ENCODE assay signal across 9 cellular contexts in genomic region chr6:45479834-45480696, GRCh38.
DNase-seq lines count a peak whose midpoint lies in the region; ATAC-seq and TF ChIP-seq lines count a peak whose summit lies in the region.
"Had no signal": no experiment of that assay in that cellular context is flagged by ENCODE, and none has a peak within 500 bp of the region (broad histone marks: within the 10 kb centered on the region; RNA-seq: fewer than 3 reads in every experiment).

No MANE protein-coding gene starts in this region.

- H3K27ac Mint-ChIP-seq in activated CD4-positive, alpha-beta T cell treated with anti-CD3 and anti-CD28 coated beads, Interleukin-2, amount 10 ng/mL, durations not matched to agents 7 days and 5 days: no peak overlapping the region
- no peak overlapping the region for H3K27ac Mint-ChIP-seq in Caco-2 (ENCODE audit: unreplicated experiment)

- H3K9me3 Mint-ChIP-seq in activated CD4-positive, alpha-beta T cell treated with anti-CD3 and anti-CD28 coated beads, Interleukin-2, amount 10 ng/mL, durations not matched to agents 7 days and 5 days: no peaks in the 10 kb centered on the region
- no peaks in the 10 kb centered on the region for H3K9me3 Mint-ChIP-seq in Caco-2 (ENCODE audit: unreplicated experiment)
- H3K9me3 Mint-ChIP-seq: activated naive CD4-positive, alpha-beta T cell treated with anti-CD3 and anti-CD28 coated beads, Interleukin-2, amount 50 U/mL, for 24 hours had no signal

- POLR2A ChIA-PET in activated CD4-positive, alpha-beta T cell treated with anti-CD3 and anti-CD28 coated beads, Interleukin-2, amount 10 ng/mL, durations not matched to agents 7 days and 5 days (lab: Charles Lee): no interaction called here
- POLR2A ChIA-PET in Caco-2 (lab: Charles Lee): no interaction called here

- no peaks in the 10 kb centered on the region for H3K27me3 Mint-ChIP-seq in activated CD4-positive, alpha-beta T cell treated with anti-CD3 and anti-CD28 coated beads, Interleukin-2, amount 10 ng/mL, durations not matched to agents 7 days and 5 days
- peaks cover 13% of the 10 kb centered on the region for H3K27me3 Mint-ChIP-seq in Caco-2 (ENCODE audit: insufficient read depth, unreplicated experiment)
- H3K27me3 Mint-ChIP-seq: activated naive CD4-positive, alpha-beta T cell treated with anti-CD3 and anti-CD28 coated beads, Interleukin-2, amount 50 U/mL, for 24 hours had no signal

- no peak for TF ChIP-seq CTCF in epithelial cell of proximal tubule (conservative IDR thresholded peaks at IDR 0.05; ENCODE audit: low read depth, low read length)
- no peak for TF ChIP-seq CTCF in Caco-2 (IDR thresholded peaks at IDR 0.05; ENCODE audit: insufficient read depth in 1 of 2, low read depth in 1 of 2, low read length in 1 of 2, severe bottlenecking in 1 of 2, unreplicated experiment in 1 of 2)

- H3K4me3 ChIP-seq in epithelial cell of proximal tubule (ENCODE audit: low read depth, low read length): no peak overlapping the region
- H3K4me3 ChIP-seq in Caco-2 (ENCODE audit: low read depth, low read length): no peak overlapping the region

- H3K36me3 Mint-ChIP-seq in activated CD4-positive, alpha-beta T cell treated with anti-CD3 and anti-CD28 coated beads, Interleukin-2, amount 10 ng/mL, durations not matched to agents 7 days and 5 days (ENCODE audit: low read depth): peaks cover 4% of the 10 kb centered on the region
- no peaks in the 10 kb centered on the region for H3K36me3 Mint-ChIP-seq in Caco-2 (ENCODE audit: insufficient read depth, unreplicated experiment)

- no peaks in the 10 kb centered on the region for H3K4me1 ChIP-seq in Caco-2

- no peak overlapping the region for H3K4me3 Mint-ChIP-seq in activated CD4-positive, alpha-beta T cell treated with anti-CD3 and anti-CD28 coated beads, Interleukin-2, amount 10 ng/mL, durations not matched to agents 7 days and 5 days
- no peak overlapping the region for H3K4me3 Mint-ChIP-seq in Caco-2 (ENCODE audit: unreplicated experiment)
- H3K4me3 Mint-ChIP-seq: activated naive CD4-positive, alpha-beta T cell treated with anti-CD3 and anti-CD28 coated beads, Interleukin-2, amount 50 U/mL, for 24 hours had no signal

- intact Hi-C loops in left ventricle myocardium superior (cut with micrococcal nuclease) (no loop called here), Caco-2 (cut with micrococcal nuclease; ENCODE audit: unreplicated experiment) (no loop called here)

- peaks cover 8% of the 10 kb centered on the region for H3K4me1 Mint-ChIP-seq in activated CD4-positive, alpha-beta T cell treated with anti-CD3 and anti-CD28 coated beads, Interleukin-2, amount 10 ng/mL, durations not matched to agents 7 days and 5 days
- no peaks in the 10 kb centered on the region for H3K4me1 Mint-ChIP-seq in Caco-2 (ENCODE audit: low read depth, unreplicated experiment)

- H3K36me3 ChIP-seq in Caco-2 (ENCODE audit: control insufficient read depth, insufficient read depth, low read length): no peaks in the 10 kb centered on the region

- CTCF ChIA-PET in activated CD4-positive, alpha-beta T cell treated with anti-CD3 and anti-CD28 coated beads, Interleukin-2, amount 10 ng/mL, durations not matched to agents 7 days and 5 days (lab: Charles Lee): no interaction called here
- CTCF ChIA-PET in Caco-2 (lab: Charles Lee): no interaction called here

- H3K9me3 ChIP-seq in Caco-2: no peaks in the 10 kb centered on the region

- H3K27me3 ChIP-seq in Caco-2 (replicated peaks; ENCODE audit: control insufficient read depth, insufficient read depth, low read length): no peaks in the 10 kb centered on the region

- DNase-seq in Ammon's horn (ENCODE audit: low spot score) (peak; percentile 55), epithelial cell of proximal tubule (ENCODE audit: low read depth) (peak; percentile 65), NCI-H187 (lab: John Stamatoyannopoulos, UW) (no peak), left ventricle myocardium superior (no peak), Caco-2 (no peak)
- no peak for DNase-seq in activated CD4-positive, alpha-beta T cell treated with anti-CD3 and anti-CD28 coated beads, Interleukin-2, amount 10 ng/mL, durations not matched to agents 7 days and 5 days

- peak; percentile 97 for ATAC-seq in GM19395 (IDR thresholded peaks at IDR 0.05; ENCODE audit: unreplicated experiment)
- peak; percentile 76 for ATAC-seq in HG03460 (IDR thresholded peaks at IDR 0.05; ENCODE audit: unreplicated experiment)
- ATAC-seq in left ventricle myocardium superior: no peak

- no TSS peak for BruUV-seq in Caco-2 (replicated peaks; lab: Mats Ljungman, UMichigan)

Comparison
In these comparisons a context has a peak if more than half of its experiments do, and no peak if none do; other contexts are left out.
1. DNase-seq: peak in Ammon's horn (single experiment) and epithelial cell of proximal tubule (single experiment); none in NCI-H187 (0 of 2), left ventricle myocardium superior (single experiment), activated CD4-positive, alpha-beta T cell treated with anti-CD3 and anti-CD28 coated beads, Interleukin-2, amount 10 ng/mL, durations not matched to agents 7 days and 5 days (single experiment) and Caco-2 (0 of 2).